ENCODE assay signal across 27 cellular contexts in genomic region chrX:78182881-78183280, GRCh38. TPM values are rescaled to one million over a fixed set of nuclear protein-coding genes. Genes with fewer than 3 reads are reported as not detected.
DNase-seq lines count a peak whose midpoint lies in the region; ATAC-seq, FAIRE-seq and TF ChIP-seq lines count a peak whose summit lies in the region.
"Had no signal": no experiment of that assay in that cellular context is flagged by ENCODE, and none has a peak within 500 bp of the region (broad histone marks: within the 10 kb centered on the region; RNA-seq: fewer than 3 reads in every experiment).

No MANE protein-coding gene starts in this region.

- no peaks in the 10 kb centered on the region for H3K9me3 ChIP-seq in A549
- H3K9me3 ChIP-seq in HUES6 (ENCODE audit: control insufficient read depth, insufficient read depth, low read depth, low read length) = peaks cover 18% of the 10 kb centered on the region
- peaks cover 0 to 7% (median 0%) of the 10 kb centered on the region in 3 donors for H3K9me3 ChIP-seq in tibial artery
- H3K9me3 ChIP-seq: BE2C, BLaER1 had no signal

- no peaks in the 10 kb centered on the region for H3K4me1 Mint-ChIP-seq in WTC11
- H3K4me1 Mint-ChIP-seq: CD14-positive monocyte; CD4-positive, alpha-beta memory T cell; CD4-positive, CD25-positive, alpha-beta regulatory T cell; CD8-positive, alpha-beta memory T cell had no signal

- in situ Hi-C loops in GM13976 (cut with MboI; ENCODE audit: low sequenced_read_pairs, unreplicated experiment) = no loop called here

- DNase-seq in A549 (ENCODE audit: low read depth in 1 of 2, low spot score in 1 of 2) (no peak), WTC11 (ENCODE audit: low spot score) (no peak), islet precursor cell (peak; percentile 55), tibial artery (no peak), GM13976 (ENCODE audit: low spot score) (no peak), epidermal melanocyte (ENCODE audit: insufficient read length, low spot score) (no peak)
- DNase-seq: ACHN; BE2C; C1 segment of cervical spinal cord; CD4-positive, alpha-beta memory T cell; CD4-positive, CD25-positive, alpha-beta regulatory T cell; CD8-positive, alpha-beta memory T cell; COR-L47; DMS 273 treated with DMSO at 0.1 percent for 48 hours; DMS153; DMS53; DMS79; DND-41; EL; GF-D8 had no signal

- no peaks in the 10 kb centered on the region for H3K27me3 ChIP-seq in HUES6 (ENCODE audit: control insufficient read depth, insufficient read depth, low read length)
- no peaks in the 10 kb centered on the region for H3K27me3 ChIP-seq in tibial artery
- H3K27me3 ChIP-seq: BE2C had no signal

- POLR2A ChIA-PET in A549 (lab: Yijun Ruan, JAX) = no interaction called here
- POLR2A ChIA-PET in WTC11 (lab: Charles Lee) = no interaction called here

- TF ChIP-seq CTCF in A549 (IDR thresholded peaks at IDR 0.05) = no peak
- TF ChIP-seq CTCF in WTC11 (IDR thresholded peaks at IDR 0.05) = no peak
- no peak for TF ChIP-seq CTCF in tibial artery (IDR thresholded peaks at IDR 0.05)
- TF ChIP-seq CTCF in GM13976 (IDR thresholded peaks at IDR 0.05; ENCODE audit: borderline replicate concordance, control extremely low read depth, extremely low read depth, insufficient read depth, missing control alignments) = no peak

- H3K27ac ChIP-seq in A549 (no peak overlapping the region), HUES6 (ENCODE audit: low read depth, low read length) (no peak overlapping the region; the same call in 1 of the 2 replicates), tibial artery (no peak overlapping the region)
- H3K27ac ChIP-seq: 22Rv1, BLaER1 had no signal

- H3K4me1 ChIP-seq in A549 = no peaks in the 10 kb centered on the region
- peaks cover 3% of the 10 kb centered on the region; the same call in 1 of the 2 replicates for H3K4me1 ChIP-seq in HUES6 (ENCODE audit: control insufficient read depth, insufficient read depth, low read length)
- no peaks in the 10 kb centered on the region for H3K4me1 ChIP-seq in tibial artery
- H3K4me1 ChIP-seq: BE2C, BLaER1 had no signal

- no peak overlapping the region for H3K4me3 Mint-ChIP-seq in WTC11
- H3K4me3 Mint-ChIP-seq: CD14-positive monocyte; CD4-positive, alpha-beta memory T cell; CD4-positive, CD25-positive, alpha-beta regulatory T cell; CD8-positive, alpha-beta memory T cell had no signal

- ATAC-seq in A549 = no peak
- peak; percentile 43; the same call in 1 of the 2 replicates for ATAC-seq in WTC11

- H3K27me3 Mint-ChIP-seq in WTC11 (ENCODE audit: low read depth) = no peaks in the 10 kb centered on the region; the same call in 1 of the 2 replicates

- no peak overlapping the region for H3K27ac Mint-ChIP-seq in WTC11
- H3K27ac Mint-ChIP-seq: CD14-positive monocyte; CD4-positive, alpha-beta memory T cell; CD4-positive, CD25-positive, alpha-beta regulatory T cell; CD8-positive, alpha-beta memory T cell had no signal

- CTCF ChIA-PET in A549 (lab: Yijun Ruan, JAX) = no interaction called here
- CTCF ChIA-PET in WTC11 (lab: Charles Lee) = no interaction called here

- WGBS in A549 (ENCODE audit: missing lambda C conversion rate) = 51% methylated on average over 7 of the region's 7 CpGs

- H3K36me3 ChIP-seq in HUES6 (ENCODE audit: control insufficient read depth, insufficient read depth, low read length) = no peaks in the 10 kb centered on the region
- H3K36me3 ChIP-seq in tibial artery = no peaks in the 10 kb centered on the region
- H3K36me3 ChIP-seq: BE2C, BLaER1 had no signal

- TF ChIP-seq EP300 in A549 (IDR thresholded peaks at IDR 0.05) = no peak

- peaks cover 45% of the 10 kb centered on the region for H3K9me3 Mint-ChIP-seq in WTC11

- H3K36me3 Mint-ChIP-seq in WTC11 = peaks cover 13% of the 10 kb centered on the region
- H3K36me3 Mint-ChIP-seq: CD14-positive monocyte; CD4-positive, alpha-beta memory T cell; CD4-positive, CD25-positive, alpha-beta regulatory T cell; CD8-positive, alpha-beta memory T cell had no signal

- no peak for TF ChIP-seq RAD21 in A549 (conservative IDR thresholded peaks at IDR 0.05 in 1 of 2, IDR thresholded peaks at IDR 0.05 in 1 of 2)

- no peak for TF ChIP-seq POLR2A in A549 (IDR thresholded peaks at IDR 0.05; ENCODE audit: low read length)

- FAIRE-seq in A549 (lab: Jason Lieb, UNC) = peak; percentile 32
- FAIRE-seq: G401.6, GM12891, GM18507 had no signal

- peak overlapping the region; percentile 47 for H3K9ac ChIP-seq in HUES6 (ENCODE audit: low read length)
- H3K9ac ChIP-seq: BLaER1 had no signal

- H3K4me3 ChIP-seq in A549 (no peak overlapping the region), HUES6 (ENCODE audit: low read depth, low read length) (peak overlapping the region; percentile 3; the same call in 1 of the 2 replicates), tibial artery (no peak overlapping the region)
- H3K4me3 ChIP-seq: BLaER1 had no signal

- no peak overlapping the region for H3K4me2 ChIP-seq in A549
- H3K4me2 ChIP-seq: BLaER1 had no signal

- intact Hi-C loops in tibial artery (cut with DNase I; ENCODE audit: low total_unique reads) = no loop called here

TF ChIP-seq in A549, 52 proteins besides CTCF, POLR2A, EP300 and RAD21 (continues in another document):
- no peak for TF ChIP-seq EHMT2 (IDR thresholded peaks at IDR 0.05; ENCODE audit: low read depth)
- no peak for TF ChIP-seq POLR2AphosphoS2 (conservative IDR thresholded peaks at IDR 0.05; ENCODE audit: low read length)
- TF ChIP-seq TFCP2L1 (CRISPR knock-in tag; IDR thresholded peaks at IDR 0.05) = no peak
- TF ChIP-seq FOXS1 (CRISPR knock-in tag; IDR thresholded peaks at IDR 0.05) = no peak
- TF ChIP-seq NPAS2 (CRISPR knock-in tag; IDR thresholded peaks at IDR 0.05; ENCODE audit: borderline replicate concordance) = no peak
- TF ChIP-seq BHLHE40 (IDR thresholded peaks at IDR 0.05; ENCODE audit: low read depth, low read length) = no peak
- TF ChIP-seq HOXB5 (CRISPR knock-in tag; IDR thresholded peaks at IDR 0.05) = no peak
- TF ChIP-seq MAFK (IDR thresholded peaks at IDR 0.05; ENCODE audit: partially characterized antibody) = no peak
- no peak for TF ChIP-seq HDAC2 (IDR thresholded peaks at IDR 0.05)
- TF ChIP-seq FOSL2 (IDR thresholded peaks at IDR 0.05) = no peak
- TF ChIP-seq FOSL2 (CRISPR knock-in tag; IDR thresholded peaks at IDR 0.05) = no peak

TF ChIP-seq in WTC11, 78 proteins besides CTCF, POLR2A, EP300 and RAD21 (continues in another document):
- no peak for TF ChIP-seq SMAD4 (CRISPR knock-in tag; IDR thresholded peaks at IDR 0.05)
- TF ChIP-seq ZNF263 (CRISPR knock-in tag; IDR thresholded peaks at IDR 0.05; ENCODE audit: low read depth) = no peak
- no peak for TF ChIP-seq ATF6 (CRISPR knock-in tag; IDR thresholded peaks at IDR 0.05)
- no peak for TF ChIP-seq KAT7 (CRISPR knock-in tag; IDR thresholded peaks at IDR 0.05; ENCODE audit: borderline replicate concordance)
- TF ChIP-seq USF1 (CRISPR knock-in tag; IDR thresholded peaks at IDR 0.05) = no peak
- TF ChIP-seq SP1 (CRISPR knock-in tag; conservative IDR thresholded peaks at IDR 0.05) = no peak
- no peak for TF ChIP-seq SMAD3 (CRISPR knock-in tag; IDR thresholded peaks at IDR 0.05; ENCODE audit: borderline replicate concordance)
- TF ChIP-seq EMX1 (CRISPR knock-in tag; IDR thresholded peaks at IDR 0.05) = no peak
- no peak for TF ChIP-seq ATF2 (CRISPR knock-in tag; IDR thresholded peaks at IDR 0.05; ENCODE audit: borderline replicate concordance, low read depth)
- TF ChIP-seq ZBTB21 (CRISPR knock-in tag; IDR thresholded peaks at IDR 0.05; ENCODE audit: borderline replicate concordance) = no peak

RNA-seq across cellular contexts. Expression of gene TAF9B, which starts 43.4 kb away (rescaled TPM):
- polyA plus RNA-seq in A549 (2011; rRNA removed) (36.2 and 43.4 TPM in 2 replicates), A549 (2017; fragmentation: RNase III; extraction: RNeasy Plus Mini Kit Qiagen cat#74134 plus additional on column Dnase treatment) (14.5 to 17.0 TPM (median 14.6 TPM) in 3 replicates)
- 11.6 and 12.6 TPM in 2 replicates for polyA plus RNA-seq in A549 (2012; cell fraction: cytosol; rRNA removed)
- 4.2 and 5.5 TPM in 2 replicates for polyA plus RNA-seq in A549 (2012; cell fraction: nucleus; rRNA removed)
- polyA minus RNA-seq in A549 (2011; rRNA and poly(A)+ RNA removed) = 18.6 and 19.8 TPM in 2 replicates
- 16.7 to 20.2 TPM (median 17.3 TPM) in 3 replicates for total RNA-seq in WTC11 (2021)
